Comparison of ENCODE assay signal across 22 cellular contexts in the genomic region with DNA sequence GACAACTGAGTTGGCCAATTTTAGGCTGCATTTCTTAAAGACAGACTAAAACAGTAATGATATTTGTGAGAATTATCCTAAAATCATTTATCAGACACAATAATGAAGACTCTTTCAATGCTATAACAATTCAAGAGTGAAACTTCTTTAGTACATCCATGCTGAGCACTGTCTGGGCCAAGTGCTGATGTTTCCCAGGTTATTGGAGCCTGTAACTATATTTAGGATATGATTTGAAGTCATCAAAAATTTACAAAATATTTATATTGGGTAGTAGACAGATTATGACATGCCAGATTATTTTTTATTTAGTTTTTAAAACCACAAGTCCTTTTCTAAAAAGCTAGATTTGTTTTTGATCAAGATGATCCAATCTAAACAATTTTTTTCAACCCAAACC. TPM values are rescaled to one million over a fixed set of nuclear protein-coding genes. Genes with fewer than 3 reads are reported as not detected.
DNase-seq lines count a peak whose midpoint lies in the region; ATAC-seq, FAIRE-seq and TF ChIP-seq lines count a peak whose summit lies in the region.
"Had no signal": no experiment of that assay in that cellular context is flagged by ENCODE, and none has a peak within 500 bp of the region (broad histone marks: within the 10 kb centered on the region; RNA-seq: fewer than 3 reads in every experiment).

No MANE protein-coding gene starts in this region.

- TF ChIP-seq CTCF in ascending aorta (IDR thresholded peaks at IDR 0.05) (no peak), uterus (IDR thresholded peaks at IDR 0.05) (no peak)

- H3K4me3 ChIP-seq in ascending aorta (peak overlapping the region in 1 of 2 donors; percentile 10), aorta (ENCODE audit: low read length in 2 of 2) (no peak overlapping the region), uterus (no peak overlapping the region)
- H3K4me3 ChIP-seq: GM12878, HAP-1 had no signal

- H3K9me3 ChIP-seq in ascending aorta (no peaks in the 10 kb centered on the region), aorta (ENCODE audit: control insufficient read depth, low read length) (no peaks in the 10 kb centered on the region), uterus (no peaks in the 10 kb centered on the region)
- H3K9me3 ChIP-seq: HAP-1 had no signal

- peak overlapping the region; percentile 72 to 74 for H3K27ac ChIP-seq in ascending aorta
- H3K27ac ChIP-seq in aorta (ENCODE audit: low read depth in 1 of 2, low read length in 2 of 2): no peak overlapping the region
- no peak overlapping the region for H3K27ac ChIP-seq in uterus

- H3K36me3 ChIP-seq in ascending aorta: peaks cover 0 to 40% of the 10 kb centered on the region in 2 donors
- H3K36me3 ChIP-seq in aorta (ENCODE audit: control insufficient read depth in 1 of 2, insufficient read depth in 2 of 2, low read length in 1 of 2): no peaks in the 10 kb centered on the region
- H3K36me3 ChIP-seq in uterus: no peaks in the 10 kb centered on the region
- H3K36me3 ChIP-seq: HAP-1 had no signal

- TF ChIP-seq POLR2A in uterus (IDR thresholded peaks at IDR 0.05): no peak

- DNase-seq in ascending aorta (ENCODE audit: low spot score in 2 of 2) (no peak), sciatic nerve (ENCODE audit: low spot score) (no peak), aorta (no peak), uterus (no peak)
- no peak for DNase-seq in effector CD8-positive, alpha-beta T cell (lab: John Stamatoyannopoulos, UW)
- DNase-seq: C1 segment of cervical spinal cord; Calu3; CD4-positive, alpha-beta memory T cell; COR-L47; DMS153; DMS79; EL; GDM1; GOT3 had no signal

- ATAC-seq in sciatic nerve (peak; percentile 24), aorta (ENCODE audit: low FRiP score) (peak; percentile 66), GM19351 (IDR thresholded peaks at IDR 0.05; ENCODE audit: unreplicated experiment) (no peak)
- ATAC-seq: GM12878 had no signal

- FAIRE-seq in endometrium (lab: Jason Lieb, UNC): peak; percentile 18
- FAIRE-seq: GM12878, GM19239, H54 had no signal

- H3K4me1 ChIP-seq in ascending aorta (peaks cover 7 to 35% of the 10 kb centered on the region in 2 donors), aorta (ENCODE audit: control insufficient read depth in 1 of 2, insufficient read depth in 2 of 2, low read length in 2 of 2) (peaks cover 5% of the 10 kb centered on the region in 2 donors), uterus (no peaks in the 10 kb centered on the region)

- intact Hi-C loops in ascending aorta (cut with DNase I): loop anchor here (5.0 kb wide), 1 partner anchor 41 kb away; no protein-coding TSS in a partner anchor
- intact Hi-C loops in sciatic nerve (cut with DNase I): no loop called here
- intact Hi-C loops in aorta (cut with DNase I): no loop called here
- intact Hi-C loops in uterus (cut with DNase I; ENCODE audit: low total_unique reads): no loop called here

- no peaks in the 10 kb centered on the region for H3K27me3 ChIP-seq in ascending aorta
- peaks cover 0 to 1% of the 10 kb centered on the region in 2 donors for H3K27me3 ChIP-seq in aorta (ENCODE audit: control insufficient read depth in 1 of 2, insufficient read depth in 2 of 2, low read length in 1 of 2)
- no peaks in the 10 kb centered on the region for H3K27me3 ChIP-seq in uterus

RNA-seq across cellular contexts. Expression of a gene that starts 45.1 kb away (rescaled TPM):
- total RNA-seq in ascending aorta: 128 TPM
- total RNA-seq in sciatic nerve: 13.2 TPM
- total RNA-seq in aorta: 100 to 1,000 TPM in 1 of 2 donors, 10 to 100 TPM in 1; 38.3 to 413 TPM
- polyA plus RNA-seq in aorta: 100 to 1,000 TPM in 1 of 2 donors, 10 to 100 TPM in 1; 37.6 to 106 TPM
- total RNA-seq in uterus: 10 to 100 TPM in 3 of 4 donors, 1 to 10 TPM in 1; 4.5 to 86.7 (median 56.9) TPM
- total RNA-seq: A172; Calu3; CD4-positive, alpha-beta memory T cell; GM12878 had no signal
- polyA plus RNA-seq: BJ; CD4-positive, alpha-beta memory T cell had no signal

Comparison
In these comparisons a context has a peak if more than half of its experiments do, and no peak if none do; other contexts are left out.
1. H3K27ac ChIP-seq: peak in ascending aorta (2 of 2); none in aorta (0 of 2) and uterus (0 of 2).